25 cellular contexts compared by ENCODE assay signal in genomic region chr1:200379940-200380588, GRCh38. TPM values are rescaled to one million over a fixed set of nuclear protein-coding genes. Genes with fewer than 3 reads are reported as not detected.
DNase-seq lines count a peak whose midpoint lies in the region; ATAC-seq, FAIRE-seq and TF ChIP-seq lines count a peak whose summit lies in the region.
"Had no signal": no experiment of that assay in that cellular context is flagged by ENCODE, and none has a peak within 500 bp of the region (broad histone marks: within the 10 kb centered on the region; RNA-seq: fewer than 3 reads in every experiment).

No MANE protein-coding gene starts in this region.

- peak overlapping the region; percentile 98 for H2BK15ac ChIP-seq in IMR-90 (ENCODE audit: low read depth, low read length)

- no peak for TF ChIP-seq RAD21 in IMR-90 (IDR thresholded peaks at IDR 0.05; ENCODE audit: low read length)
- no peak for TF ChIP-seq RAD21 in SK-N-SH (IDR thresholded peaks at IDR 0.05; ENCODE audit: low read length)

- peaks cover 0 to 9% of the 10 kb centered on the region in 2 experiments; a peak in 1 of 4 replicates for H3K79me1 ChIP-seq in IMR-90 (ENCODE audit: low read depth in 1 of 2, low read length in 2 of 2)

- H3K4ac ChIP-seq in IMR-90 (ENCODE audit: low read depth, low read length), result peak overlapping the region; percentile 98

- TF ChIP-seq EP300 in SK-N-SH (IDR thresholded peaks at IDR 0.05; ENCODE audit: borderline replicate concordance in 1 of 2, low read depth in 1 of 2, low read length in 1 of 2), result no peak

- no TSS peak for BruUV-seq in IMR-90 (replicated peaks; lab: Mats Ljungman, UMichigan)

- peaks cover 4% of the 10 kb centered on the region for H3K4me1 ChIP-seq in IMR-90 (ENCODE audit: control insufficient read depth, insufficient read depth, low read length)
- H3K4me1 ChIP-seq in SK-N-SH (ENCODE audit: control insufficient read depth in 1 of 2, insufficient read depth in 2 of 2, low read depth in 1 of 2, low read length in 1 of 2), result peaks cover 0 to 10% of the 10 kb centered on the region in 2 experiments; a peak in 2 of 4 replicates
- H3K4me1 ChIP-seq in keratinocyte (ENCODE audit: control insufficient read depth, extremely low read depth, insufficient read depth, low read length), result peaks cover 57% of the 10 kb centered on the region
- peaks cover 0 to 4% (median 0%) of the 10 kb centered on the region in 6 donors for H3K4me1 ChIP-seq in spleen
- H3K4me1 ChIP-seq: pancreas had no signal

- H3K9me2 ChIP-seq in SK-N-SH, result no peaks in the 10 kb centered on the region

- CTCF ChIA-PET in IMR-90 (lab: Yijun Ruan, JAX) (no interaction called here), SK-N-SH (lab: Yijun Ruan, JAX) (no interaction called here)

- H4K5ac ChIP-seq in IMR-90 (ENCODE audit: low read depth, low read length), result peak overlapping the region; percentile 85; the same call in 1 of the 2 replicates

- H3K4me3 ChIP-seq in IMR-90 (ENCODE audit: insufficient read depth, low read depth, low read length) (no peak overlapping the region), SK-N-SH (ENCODE audit: low read depth in 2 of 2, low read length in 1 of 2) (no peak overlapping the region), keratinocyte (ENCODE audit: control insufficient read depth in 2 of 3, extremely low read depth in 1 of 3, insufficient read depth in 2 of 3, low read depth in 1 of 3, low read length in 3 of 3) (no peak overlapping the region), spleen (no peak overlapping the region)
- H3K4me3 ChIP-seq: heart left ventricle, lung, pancreas had no signal

- H4K91ac ChIP-seq in IMR-90 (ENCODE audit: insufficient read depth, low read depth, low read length), result peak overlapping the region; percentile 93

- H3K27ac ChIP-seq in IMR-90 (ENCODE audit: insufficient read depth, low read length), result peak overlapping the region; percentile 66
- H3K27ac ChIP-seq in SK-N-SH (ENCODE audit: low read depth in 2 of 2, low read length in 1 of 2), result peak overlapping the region; percentile 61 to 79; a peak in 3 of 4 replicates
- peak overlapping the region; percentile 48 for H3K27ac ChIP-seq in keratinocyte (ENCODE audit: control insufficient read depth, insufficient read depth, low read length)
- H3K27ac ChIP-seq in spleen, result no peak overlapping the region
- H3K27ac ChIP-seq: heart left ventricle, HL-60, pancreas had no signal

- H3K56ac ChIP-seq in IMR-90 (ENCODE audit: extremely low read depth, insufficient read depth, low read length), result no peak overlapping the region; the same call in 1 of the 2 replicates

- peak overlapping the region; percentile 94 for H3K18ac ChIP-seq in IMR-90 (ENCODE audit: low read depth, low read length)

- H3F3A ChIP-seq in SK-N-SH (replicated peaks; ENCODE audit: insufficient read depth), result peaks cover 15% of the 10 kb centered on the region

- H2BK20ac ChIP-seq in IMR-90 (ENCODE audit: low read depth, low read length), result peak overlapping the region; percentile 99

- no peak for ATAC-seq in IMR-90 (ENCODE audit: low read depth)
- no peak for ATAC-seq in HG03045 (IDR thresholded peaks at IDR 0.05; ENCODE audit: unreplicated experiment)
- ATAC-seq: activated CD8-positive, alpha-beta memory T cell treated with anti-CD3 and anti-CD28 coated beads, Interleukin-2, amount 10 ng/mL, durations not matched to agents 7 days and 5 days; heart left ventricle had no signal

- H3K27me3 ChIP-seq in IMR-90 (ENCODE audit: control insufficient read depth, insufficient read depth, low read length) (no peaks in the 10 kb centered on the region), SK-N-SH (ENCODE audit: insufficient read depth) (no peaks in the 10 kb centered on the region), keratinocyte (ENCODE audit: control insufficient read depth, extremely low read depth, insufficient read depth, low read length) (no peaks in the 10 kb centered on the region), spleen (replicated peaks in 1 of 7) (no peaks in the 10 kb centered on the region)
- H3K27me3 ChIP-seq: heart left ventricle, pancreas had no signal

- H3K9me3 ChIP-seq in IMR-90 (ENCODE audit: control insufficient read depth, insufficient read depth, low read length) (no peaks in the 10 kb centered on the region), SK-N-SH (no peaks in the 10 kb centered on the region), keratinocyte (ENCODE audit: control insufficient read depth, low read depth, low read length) (no peaks in the 10 kb centered on the region), spleen (no peaks in the 10 kb centered on the region)
- H3K9me3 ChIP-seq: heart left ventricle, pancreas had no signal

- intact Hi-C loops in IMR-90 (cut with micrococcal nuclease) (no loop called here), spleen (cut with DNase I; ENCODE audit: low total_unique reads) (no loop called here)

- peak overlapping the region; percentile 91 for H3K14ac ChIP-seq in IMR-90 (replicated peaks; ENCODE audit: low read depth, low read length)

- H3K9ac ChIP-seq in IMR-90 (ENCODE audit: low read depth, low read length), result no peak overlapping the region; the same call in 1 of the 2 replicates
- H3K9ac ChIP-seq in SK-N-SH, result no peak overlapping the region
- no peak overlapping the region for H3K9ac ChIP-seq in keratinocyte (ENCODE audit: control insufficient read depth, extremely low read depth, insufficient read depth, low read length)

- H2AK9ac ChIP-seq in IMR-90 (replicated peaks; ENCODE audit: low read depth, low read length, poor library complexity), result peak overlapping the region; percentile 25

- H2AK5ac ChIP-seq in IMR-90 (ENCODE audit: low read depth, low read length), result peak overlapping the region; percentile 90

- H2BK120ac ChIP-seq in IMR-90 (ENCODE audit: low read depth, low read length), result peak overlapping the region; percentile 98

- H3K23ac ChIP-seq in IMR-90 (ENCODE audit: low read depth, low read length), result peak overlapping the region; percentile 94

- dilution Hi-C loops in IMR-90 (cut with HindIII; ENCODE audit: low sequenced_read_pairs, unreplicated experiment), result no loop called here
- dilution Hi-C loops in keratinocyte (cut with MboI; ENCODE audit: extremely low pct_ligation_motif_present, low sequenced_read_pairs), result no loop called here

- peak overlapping the region; percentile 98 for H2BK5ac ChIP-seq in IMR-90 (ENCODE audit: low read depth, low read length, poor library complexity, severe bottlenecking)

- H3K36me3 ChIP-seq in IMR-90 (ENCODE audit: control insufficient read depth, insufficient read depth, low read length) (no peaks in the 10 kb centered on the region), SK-N-SH (replicated peaks in 1 of 2; ENCODE audit: control insufficient read depth in 1 of 2, insufficient read depth in 2 of 2, low read length in 1 of 2) (no peaks in the 10 kb centered on the region), keratinocyte (ENCODE audit: control insufficient read depth in 2 of 2, extremely low read depth in 1 of 2, insufficient read depth in 2 of 2, low read length in 2 of 2) (no peaks in the 10 kb centered on the region), spleen (no peaks in the 10 kb centered on the region)
- H3K36me3 ChIP-seq: heart left ventricle, pancreas had no signal

- in situ Hi-C loops in IMR-90 (cut with MboI; ENCODE audit: low sequenced_read_pairs), result no loop called here

- TF ChIP-seq POLR2A in IMR-90 (IDR thresholded peaks at IDR 0.05; ENCODE audit: low read depth, low read length), result no peak
- no peak for TF ChIP-seq POLR2A in spleen (IDR thresholded peaks at IDR 0.05)

- H3K79me2 ChIP-seq in SK-N-SH (ENCODE audit: insufficient read depth), result no peaks in the 10 kb centered on the region
- no peaks in the 10 kb centered on the region for H3K79me2 ChIP-seq in keratinocyte (ENCODE audit: control insufficient read depth, insufficient read depth, low read length)

- POLR2A ChIA-PET in IMR-90 (lab: Charles Lee; ENCODE audit: unreplicated experiment) (no interaction called here), SK-N-SH (lab: Yijun Ruan, JAX) (no interaction called here)

- H4K8ac ChIP-seq in IMR-90 (ENCODE audit: low read depth in 2 of 2, low read length in 2 of 2), result peak overlapping the region; percentile 81 to 88

- no peaks in the 10 kb centered on the region for H4K20me1 ChIP-seq in IMR-90 (ENCODE audit: insufficient read depth, low read length)
- no peaks in the 10 kb centered on the region for H4K20me1 ChIP-seq in SK-N-SH (ENCODE audit: insufficient read depth)
- no peaks in the 10 kb centered on the region for H4K20me1 ChIP-seq in keratinocyte (ENCODE audit: control insufficient read depth, extremely low read depth, insufficient read depth, low read length)

- FAIRE-seq in keratinocyte (lab: Jason Lieb, UNC), result no peak
- FAIRE-seq: colon, pancreas had no signal

- H3K9me1 ChIP-seq in IMR-90 (ENCODE audit: insufficient read depth, low read length), result peaks cover 6% of the 10 kb centered on the region
- H3K9me1 ChIP-seq in keratinocyte (ENCODE audit: control insufficient read depth, extremely low read depth, insufficient read depth, low read length), result no peaks in the 10 kb centered on the region

- DNase-seq in IMR-90 (no peak), SK-N-SH (no peak), keratinocyte (ENCODE audit: low read depth, low spot score) (no peak), superior temporal gyrus (ENCODE audit: extremely low spot score) (peak; percentile 5), D341Med (ENCODE audit: low spot score) (no peak), spleen (no peak)
- DNase-seq: activated CD8-positive, alpha-beta memory T cell treated with anti-CD3 and anti-CD28 coated beads, Interleukin-2, amount 10 ng/mL, durations not matched to agents 7 days and 5 days; activated naive CD4-positive, alpha-beta T cell treated with Interleukin-2 at 50 U/mL for 16 hours; activated T-cell treated with anti-CD3 and anti-CD28 coated beads, Interleukin-2, amount 50 U/mL, for 48 hours; DND-41; effector memory CD4-positive, alpha-beta T cell; erythroblast; heart left ventricle; NCI-H1105; NCI-H2029; nephron progenitor cell; pancreas; stimulated activated CD4-positive, alpha-beta T cell treated with anti-CD3 and anti-CD28 coated beads, Interleukin-12 subunit alpha, Interleukin-12 subunit beta, amount 100 ng/mL, for 4 hours; stimulated activated CD4-positive, alpha-beta T cell treated with anti-CD3 and anti-CD28 coated beads, Interleukin-4, amount 100 ng/mL, for 1 hour; substantia nigra; T-helper 9 cell had no signal

- WGBS in IMR-90 (ENCODE audit: extremely low coverage in 2 of 2, insufficient read length in 1 of 2), 2 experiments, result 80% methylated on average over 1 of the region's 3 CpGs; no CpG with 5 or more reads in 1 of the 2 experiments
- WGBS in SK-N-SH (ENCODE audit: low lambda C conversion rate), result 81% methylated on average over 3 of the region's 3 CpGs
- 76 to 95% (median 88%) methylated on average over 3 of the region's 3 CpGs for WGBS in spleen, 5 donors

- H2AFZ ChIP-seq in IMR-90 (replicated peaks; ENCODE audit: low read length, poor library complexity) (peak overlapping the region; percentile 61), SK-N-SH (ENCODE audit: low read depth) (no peak overlapping the region), keratinocyte (ENCODE audit: control insufficient read depth, low read length) (no peak overlapping the region)

- TF ChIP-seq CTCF in IMR-90 (conservative IDR thresholded peaks at IDR 0.05; ENCODE audit: low read depth, low read length) (no peak), SK-N-SH (IDR thresholded peaks at IDR 0.05) (no peak), keratinocyte (optimal IDR thresholded peaks at IDR 0.05 in 1 of 3, IDR thresholded peaks at IDR 0.05 in 1 of 3, conservative IDR thresholded peaks at IDR 0.05 in 1 of 3; ENCODE audit: extremely low read depth in 1 of 3, insufficient read depth in 2 of 3, low read length in 3 of 3) (no peak), spleen (IDR thresholded peaks at IDR 0.05 in 8 of 11, conservative IDR thresholded peaks at IDR 0.05 in 3 of 11) (no peak)

- no peak overlapping the region for H3K4me2 ChIP-seq in IMR-90 (ENCODE audit: low read depth, low read length)
- peak overlapping the region; percentile 0; the same call in 1 of the 2 replicates for H3K4me2 ChIP-seq in SK-N-SH
- no peak overlapping the region for H3K4me2 ChIP-seq in keratinocyte (ENCODE audit: control insufficient read depth, extremely low read depth, insufficient read depth, low read depth, low read length)

RNA-seq across cellular contexts. Expression of gene ZNF281, which starts 29.8 kb away (rescaled TPM):
- total RNA-seq in IMR-90 (2012; rRNA removed), result 37.5 and 38.0 TPM in 2 replicates
- 5.4 and 7.0 TPM in 2 replicates for polyA plus RNA-seq in IMR-90 (2012; rRNA removed)
- 1.1 and 1.7 TPM in 2 replicates for polyA plus RNA-seq in IMR-90 (2012; cell fraction: cytosol; rRNA removed)
- polyA plus RNA-seq in IMR-90 (2012; cell fraction: nucleus; rRNA removed; ENCODE audit: low replicate concordance), result 2.1 and 9.7 TPM in 2 replicates
- polyA plus RNA-seq in SK-N-SH (2012; rRNA removed), result 3.0 and 3.8 TPM in 2 replicates
- polyA plus RNA-seq in SK-N-SH (2012; cell fraction: cytosol; rRNA removed), result 3.8 and 4.3 TPM in 2 replicates
- polyA plus RNA-seq in SK-N-SH (2012; cell fraction: nucleus; rRNA removed), result 2.4 and 5.1 TPM in 2 replicates
- 8.7 to 14.7 TPM (median 11.0 TPM) in 3 replicates for polyA plus RNA-seq in keratinocyte
- 10.1 TPM for polyA plus RNA-seq in keratinocyte (2011; ENCODE audit: low read depth)
- polyA plus RNA-seq in keratinocyte (2011; cell fraction: cytosol; rRNA removed), result 4.7 and 9.6 TPM in 2 replicates
- 15.4 and 20.3 TPM in 2 replicates for polyA plus RNA-seq in keratinocyte (2011; cell fraction: nucleus; rRNA removed)
- polyA plus RNA-seq in keratinocyte (2012; ENCODE audit: low replicate concordance), result 10.0 and 15.0 TPM in 2 replicates
- polyA minus RNA-seq in keratinocyte, result 13.8 to 21.6 TPM (median 17.1 TPM) in 3 replicates
- polyA minus RNA-seq in keratinocyte (2011; cell fraction: cytosol; rRNA and poly(A)+ RNA removed), result 12.9 TPM
- 17.0 and 34.3 TPM in 2 replicates for polyA minus RNA-seq in keratinocyte (2011; cell fraction: nucleus; rRNA and poly(A)+ RNA removed)
- 10 to 100 TPM; 20.0 to 34.8 (median 23.1) TPM for total RNA-seq in spleen
- polyA plus RNA-seq in spleen, result 1 to 10 TPM; 4.4 to 6.3 (median 5.2) TPM

Comparison
In these comparisons a context has a peak if more than half of its experiments do, and no peak if none do; other contexts are left out.
1. H3K27ac ChIP-seq: peak in IMR-90 (single experiment), SK-N-SH (2 of 2) and keratinocyte (single experiment); none in spleen (0 of 8).